In the genomic region with DNA sequence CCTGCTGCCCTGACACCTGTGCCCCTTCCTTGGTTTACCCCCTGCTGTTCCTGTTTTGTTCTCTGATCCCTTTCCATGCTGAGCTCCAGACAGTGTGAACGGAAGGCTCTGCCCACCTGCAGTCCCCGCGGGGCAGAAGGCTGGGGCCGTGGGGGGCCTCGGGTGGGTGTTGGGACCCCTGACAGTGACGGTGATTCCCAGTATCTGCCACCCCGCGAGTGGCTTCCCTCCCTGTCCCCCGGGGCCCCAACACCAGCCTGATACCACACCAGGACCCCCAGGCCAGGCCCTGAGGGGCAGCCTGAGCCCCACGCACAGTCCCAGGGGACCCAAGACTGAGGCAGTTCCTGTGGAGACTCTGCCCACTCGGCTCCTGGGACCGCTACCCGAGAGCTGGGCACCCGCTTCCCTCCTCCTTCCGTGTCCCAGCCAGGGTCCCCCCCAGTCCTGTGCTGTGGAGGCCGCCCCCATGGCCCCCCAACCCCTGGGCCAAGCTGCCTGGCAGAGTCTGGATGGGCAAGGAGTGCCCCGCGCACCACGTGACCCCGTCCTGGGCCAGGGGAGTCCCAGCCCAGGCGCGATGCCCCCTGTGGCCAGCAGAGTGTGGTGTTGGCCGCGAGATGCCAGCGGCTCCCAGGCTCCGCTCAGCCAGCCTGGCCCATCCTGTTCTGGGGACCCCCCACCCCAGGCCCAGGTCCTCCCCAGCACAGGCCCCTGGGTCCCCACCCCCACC, we compare ENCODE assay signal across 8 cellular contexts. TPM values are rescaled to one million over a fixed set of nuclear protein-coding genes. Genes with fewer than 3 reads are reported as not detected.
DNase-seq lines count a peak whose midpoint lies in the region; ATAC-seq and TF ChIP-seq lines count a peak whose summit lies in the region.

No MANE protein-coding gene starts in this region.

- no peak for ATAC-seq in HG02938 (IDR thresholded peaks at IDR 0.05; ENCODE audit: unreplicated experiment)

- no peaks in the 10 kb centered on the region for H3K9me3 Mint-ChIP-seq in neural progenitor cell

- H3K4me1 Mint-ChIP-seq in neural progenitor cell: no peaks in the 10 kb centered on the region

- H3K9me3 ChIP-seq in fibroblast of lung (ENCODE audit: control insufficient read depth, insufficient read depth, low read depth, low read length) (no peaks in the 10 kb centered on the region), neural progenitor cell (ENCODE audit: low read depth) (no peaks in the 10 kb centered on the region), uterus (no peaks in the 10 kb centered on the region)

- H3K9ac ChIP-seq in fibroblast of lung (ENCODE audit: insufficient read depth, low read length): no peak overlapping the region
- no peak overlapping the region for H3K9ac ChIP-seq in neural progenitor cell

- H3K27ac ChIP-seq in 22Rv1 (no peak overlapping the region), fibroblast of lung (ENCODE audit: insufficient read depth, low read length) (no peak overlapping the region), neural progenitor cell (no peak overlapping the region), uterus (no peak overlapping the region)

- H2AFZ ChIP-seq in fibroblast of lung (ENCODE audit: low read length): no peak overlapping the region
- H2AFZ ChIP-seq in neural progenitor cell (replicated peaks): no peak overlapping the region

- no peak overlapping the region for H3K27ac Mint-ChIP-seq in neural progenitor cell

- DNase-seq in GM04504 (ENCODE audit: low read depth) (peak; percentile 16), NCI-H2227 treated with DMSO at 0.1 percent for 48 hours (lab: John Stamatoyannopoulos, UW) (peak; percentile 60), fibroblast of lung (ENCODE audit: low read depth in 2 of 2) (peak; percentile 35 to 42), neural progenitor cell (ENCODE audit: low spot score) (peak; percentile 91), uterus (peak; percentile 62 to 72)
- peak; percentile 44 for DNase-seq in activated CD8-positive, alpha-beta memory T cell treated with anti-CD3 and anti-CD28 coated beads, Interleukin-2, amount 50 U/mL, for 4 hours

- H3K79me2 ChIP-seq in fibroblast of lung (ENCODE audit: control insufficient read depth, insufficient read depth, low read length) (no peaks in the 10 kb centered on the region), neural progenitor cell (ENCODE audit: low read depth) (no peaks in the 10 kb centered on the region)

- intact Hi-C loops in uterus (cut with DNase I; ENCODE audit: low total_unique reads): no loop called here

- H3K4me3 Mint-ChIP-seq in neural progenitor cell: no peak overlapping the region

- H4K20me1 ChIP-seq in fibroblast of lung (ENCODE audit: control insufficient read depth, extremely low read depth, insufficient read depth, low read length): no peaks in the 10 kb centered on the region
- no peaks in the 10 kb centered on the region for H4K20me1 ChIP-seq in neural progenitor cell (ENCODE audit: low read depth)

- peaks cover under 1% of the 10 kb centered on the region for H3F3A ChIP-seq in neural progenitor cell (ENCODE audit: low read depth)

- peak; percentile 77 for TF ChIP-seq CTCF in 22Rv1 (IDR thresholded peaks at IDR 0.05)
- peak; percentile 65 to 81 for TF ChIP-seq CTCF in fibroblast of lung (conservative IDR thresholded peaks at IDR 0.05 in 1 of 2, IDR thresholded peaks at IDR 0.05 in 1 of 2; ENCODE audit: low read depth in 1 of 2, low read length in 2 of 2)
- TF ChIP-seq CTCF in neural progenitor cell (IDR thresholded peaks at IDR 0.05): peak; percentile 93
- TF ChIP-seq CTCF in uterus (IDR thresholded peaks at IDR 0.05): peak; percentile 82 to 94 (median 88)

- H3K27me3 ChIP-seq in fibroblast of lung (ENCODE audit: control insufficient read depth, insufficient read depth, low read length) (peaks cover 5% of the 10 kb centered on the region), neural progenitor cell (peaks cover 48% of the 10 kb centered on the region), uterus (peaks cover 12 to 18% of the 10 kb centered on the region in 2 donors)

- no peaks in the 10 kb centered on the region for H3K36me3 ChIP-seq in fibroblast of lung (ENCODE audit: control insufficient read depth, insufficient read depth, low read length)
- H3K36me3 ChIP-seq in neural progenitor cell: no peaks in the 10 kb centered on the region
- no peaks in the 10 kb centered on the region for H3K36me3 ChIP-seq in uterus

- H3K4me1 ChIP-seq in fibroblast of lung (ENCODE audit: control insufficient read depth, extremely low read depth, insufficient read depth, low read length) (no peaks in the 10 kb centered on the region), neural progenitor cell (peaks cover 8% of the 10 kb centered on the region), uterus (peaks cover 0 to 3% of the 10 kb centered on the region in 2 donors)

- peaks cover 15% of the 10 kb centered on the region for H3K27me3 Mint-ChIP-seq in neural progenitor cell (ENCODE audit: insufficient read depth, low read depth)

- H3K36me3 Mint-ChIP-seq in neural progenitor cell: no peaks in the 10 kb centered on the region

- H3K4me3 ChIP-seq in fibroblast of lung (replicated peaks in 1 of 4; ENCODE audit: control extremely low read depth in 1 of 4, insufficient read depth in 1 of 4, low read depth in 3 of 4, low read length in 4 of 4) (no peak overlapping the region), neural progenitor cell (no peak overlapping the region), uterus (no peak overlapping the region)

- TF ChIP-seq POLR2A in uterus (IDR thresholded peaks at IDR 0.05): no peak

- no peak overlapping the region for H3K4me2 ChIP-seq in fibroblast of lung (ENCODE audit: extremely low read depth, insufficient read depth, low read length)
- no peak overlapping the region for H3K4me2 ChIP-seq in neural progenitor cell

RNA-seq across cellular contexts. Expression of a gene that starts 10.0 kb away (rescaled TPM):
- not detected in 2 replicates for total RNA-seq in fibroblast of lung
- polyA plus RNA-seq in fibroblast of lung: not detected in 2 replicates
- not detected in 2 replicates for polyA plus RNA-seq in fibroblast of lung (2012)
- polyA minus RNA-seq in fibroblast of lung (ENCODE audit: low replicate concordance): not detected in 2 replicates
- total RNA-seq in neural progenitor cell (ENCODE audit: low replicate concordance): not detected in 2 replicates
- not detected for total RNA-seq in uterus

RNA-seq across cellular contexts. Expression of a gene that starts 33.5 kb away (rescaled TPM):
- not detected in 2 replicates for total RNA-seq in fibroblast of lung
- polyA plus RNA-seq in fibroblast of lung: not detected in 2 replicates
- polyA plus RNA-seq in fibroblast of lung (2012): not detected in 2 replicates
- not detected in 2 replicates for polyA minus RNA-seq in fibroblast of lung (ENCODE audit: low replicate concordance)
- not detected in 2 replicates for total RNA-seq in neural progenitor cell (ENCODE audit: low replicate concordance)
- not detected for total RNA-seq in uterus

RNA-seq across cellular contexts. Expression of a gene that starts 46.9 kb away (rescaled TPM):
- total RNA-seq in fibroblast of lung (0.26 and 1.2 TPM in 2 replicates), neural progenitor cell (ENCODE audit: low replicate concordance) (9.5 and 32.6 TPM in 2 replicates), uterus (10 to 100 TPM in 3 of 4 donors, 1 to 10 TPM in 1; 6.8 to 94.5 (median 27.6) TPM)
- 0.05 and 10.5 TPM in 2 replicates for polyA plus RNA-seq in fibroblast of lung
- 0.03 and 20.0 TPM in 2 replicates for polyA plus RNA-seq in fibroblast of lung (2012)
- polyA minus RNA-seq in fibroblast of lung (ENCODE audit: low replicate concordance): 0.11 and 84.6 TPM in 2 replicates

Comparison
In these comparisons a context has a peak if more than half of its experiments do, and no peak if none do; other contexts are left out.
1. DNase-seq: peak in every context shown above with its lines; median percentile 91 in neural progenitor cell; 67 in uterus; 60 in NCI-H2227 treated with DMSO at 0.1 percent for 48 hours; 44 in activated CD8-positive, alpha-beta memory T cell treated with anti-CD3 and anti-CD28 coated beads, Interleukin-2, amount 50 U/mL, for 4 hours; 38 in fibroblast of lung; 16 in GM04504.